ENCODE assay signal across 1 cellular context in genomic region chr9:131799177-131799823, GRCh38.
TF ChIP-seq lines count a peak whose summit lies in the region.

No MANE protein-coding gene starts in this region.

TF ChIP-seq in HepG2, 621 proteins besides CTCF, POLR2A, EP300 and RAD21 (continued from another document and continues in another):
- TF ChIP-seq, protein P1, sequence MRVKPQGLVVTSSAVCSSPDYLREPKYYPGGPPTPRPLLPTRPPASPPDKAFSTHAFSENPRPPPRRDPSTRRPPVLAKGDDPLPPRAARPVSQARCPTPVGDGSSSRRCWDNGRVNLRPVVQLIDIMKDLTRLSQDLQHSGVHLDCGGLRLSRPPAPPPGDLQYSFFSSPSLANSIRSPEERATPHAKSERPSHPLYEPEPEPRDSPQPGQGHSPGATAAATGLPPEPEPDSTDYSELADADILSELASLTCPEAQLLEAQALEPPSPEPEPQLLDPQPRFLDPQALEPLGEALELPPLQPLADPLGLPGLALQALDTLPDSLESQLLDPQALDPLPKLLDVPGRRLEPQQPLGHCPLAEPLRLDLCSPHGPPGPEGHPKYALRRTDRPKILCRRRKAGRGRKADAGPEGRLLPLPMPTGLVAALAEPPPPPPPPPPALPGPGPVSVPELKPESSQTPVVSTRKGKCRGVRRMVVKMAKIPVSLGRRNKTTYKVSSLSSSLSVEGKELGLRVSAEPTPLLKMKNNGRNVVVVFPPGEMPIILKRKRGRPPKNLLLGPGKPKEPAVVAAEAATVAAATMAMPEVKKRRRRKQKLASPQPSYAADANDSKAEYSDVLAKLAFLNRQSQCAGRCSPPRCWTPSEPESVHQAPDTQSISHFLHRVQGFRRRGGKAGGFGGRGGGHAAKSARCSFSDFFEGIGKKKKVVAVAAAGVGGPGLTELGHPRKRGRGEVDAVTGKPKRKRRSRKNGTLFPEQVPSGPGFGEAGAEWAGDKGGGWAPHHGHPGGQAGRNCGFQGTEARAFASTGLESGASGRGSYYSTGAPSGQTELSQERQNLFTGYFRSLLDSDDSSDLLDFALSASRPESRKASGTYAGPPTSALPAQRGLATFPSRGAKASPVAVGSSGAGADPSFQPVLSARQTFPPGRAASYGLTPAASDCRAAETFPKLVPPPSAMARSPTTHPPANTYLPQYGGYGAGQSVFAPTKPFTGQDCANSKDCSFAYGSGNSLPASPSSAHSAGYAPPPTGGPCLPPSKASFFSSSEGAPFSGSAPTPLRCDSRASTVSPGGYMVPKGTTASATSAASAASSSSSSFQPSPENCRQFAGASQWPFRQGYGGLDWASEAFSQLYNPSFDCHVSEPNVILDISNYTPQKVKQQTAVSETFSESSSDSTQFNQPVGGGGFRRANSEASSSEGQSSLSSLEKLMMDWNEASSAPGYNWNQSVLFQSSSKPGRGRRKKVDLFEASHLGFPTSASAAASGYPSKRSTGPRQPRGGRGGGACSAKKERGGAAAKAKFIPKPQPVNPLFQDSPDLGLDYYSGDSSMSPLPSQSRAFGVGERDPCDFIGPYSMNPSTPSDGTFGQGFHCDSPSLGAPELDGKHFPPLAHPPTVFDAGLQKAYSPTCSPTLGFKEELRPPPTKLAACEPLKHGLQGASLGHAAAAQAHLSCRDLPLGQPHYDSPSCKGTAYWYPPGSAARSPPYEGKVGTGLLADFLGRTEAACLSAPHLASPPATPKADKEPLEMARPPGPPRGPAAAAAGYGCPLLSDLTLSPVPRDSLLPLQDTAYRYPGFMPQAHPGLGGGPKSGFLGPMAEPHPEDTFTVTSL (CRISPR knock-in tag; IDR thresholded peaks at IDR 0.05; ENCODE audit: borderline replicate concordance) = no peak
- TF ChIP-seq ZNF484 (CRISPR knock-in tag; IDR thresholded peaks at IDR 0.05; ENCODE audit: borderline replicate concordance, low read depth) (no peak), NR2F1 (CRISPR knock-in tag; IDR thresholded peaks at IDR 0.05) (no peak), SKI (IDR thresholded peaks at IDR 0.05; ENCODE audit: partially characterized antibody) (no peak), TRIM24 (CRISPR knock-in tag; IDR thresholded peaks at IDR 0.05) (no peak), SMAD1 (CRISPR knock-in tag; IDR thresholded peaks at IDR 0.05; ENCODE audit: borderline replicate concordance, low read depth) (no peak), ZNF430 (CRISPR knock-in tag; IDR thresholded peaks at IDR 0.05) (peak; percentile 58; the same call in 1 of the 2 replicates), CREM (IDR thresholded peaks at IDR 0.05) (no peak), CREM (CRISPR knock-in tag; IDR thresholded peaks at IDR 0.05) (no peak), ERF (CRISPR knock-in tag; IDR thresholded peaks at IDR 0.05) (peak; percentile 87), ZNF142 (CRISPR knock-in tag; IDR thresholded peaks at IDR 0.05) (peak; percentile 74; the same call in 1 of the 2 replicates), RFX1 (IDR thresholded peaks at IDR 0.05) (no peak), ZNF317 (CRISPR knock-in tag; IDR thresholded peaks at IDR 0.05) (no peak), EHMT2 (IDR thresholded peaks at IDR 0.05; ENCODE audit: borderline replicate concordance, low read depth, low read length) (peak; percentile 83), CEBPG (CRISPR knock-in tag; IDR thresholded peaks at IDR 0.05) (no peak), PHF20 (CRISPR knock-in tag; IDR thresholded peaks at IDR 0.05) (peak; percentile 40; the same call in 1 of the 2 replicates), ZC3H4 (CRISPR knock-in tag; IDR thresholded peaks at IDR 0.05; ENCODE audit: borderline replicate concordance) (no peak), CREB3 (CRISPR knock-in tag; IDR thresholded peaks at IDR 0.05) (0 out of 2 replicates have a peak, but pooled peaks have one; percentile 68), IKZF1 (IDR thresholded peaks at IDR 0.05) (no peak), ETV6 (CRISPR knock-in tag; conservative IDR thresholded peaks at IDR 0.05) (peak; percentile 92), GABPB1 (CRISPR knock-in tag; IDR thresholded peaks at IDR 0.05) (no peak; the same call in 1 of the 2 replicates), KLF9 (CRISPR knock-in tag; IDR thresholded peaks at IDR 0.05; ENCODE audit: low read depth) (0 out of 2 replicates have a peak, but pooled peaks have one; percentile 43), ZNF30 (CRISPR knock-in tag; IDR thresholded peaks at IDR 0.05) (no peak)
- TF ChIP-seq, protein P2, sequence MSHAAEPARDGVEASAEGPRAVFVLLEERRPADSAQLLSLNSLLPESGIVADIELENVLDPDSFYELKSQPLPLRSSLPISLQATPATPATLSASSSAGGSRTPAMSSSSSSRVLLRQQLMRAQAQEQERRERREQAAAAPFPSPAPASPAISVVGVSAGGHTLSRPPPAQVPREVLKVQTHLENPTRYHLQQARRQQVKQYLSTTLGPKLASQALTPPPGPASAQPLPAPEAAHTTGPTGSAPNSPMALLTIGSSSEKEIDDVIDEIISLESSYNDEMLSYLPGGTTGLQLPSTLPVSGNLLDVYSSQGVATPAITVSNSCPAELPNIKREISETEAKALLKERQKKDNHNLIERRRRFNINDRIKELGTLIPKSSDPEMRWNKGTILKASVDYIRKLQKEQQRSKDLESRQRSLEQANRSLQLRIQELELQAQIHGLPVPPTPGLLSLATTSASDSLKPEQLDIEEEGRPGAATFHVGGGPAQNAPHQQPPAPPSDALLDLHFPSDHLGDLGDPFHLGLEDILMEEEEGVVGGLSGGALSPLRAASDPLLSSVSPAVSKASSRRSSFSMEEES (CRISPR knock-in tag; IDR thresholded peaks at IDR 0.05) = peak; percentile 72
- TF ChIP-seq, protein P3, sequence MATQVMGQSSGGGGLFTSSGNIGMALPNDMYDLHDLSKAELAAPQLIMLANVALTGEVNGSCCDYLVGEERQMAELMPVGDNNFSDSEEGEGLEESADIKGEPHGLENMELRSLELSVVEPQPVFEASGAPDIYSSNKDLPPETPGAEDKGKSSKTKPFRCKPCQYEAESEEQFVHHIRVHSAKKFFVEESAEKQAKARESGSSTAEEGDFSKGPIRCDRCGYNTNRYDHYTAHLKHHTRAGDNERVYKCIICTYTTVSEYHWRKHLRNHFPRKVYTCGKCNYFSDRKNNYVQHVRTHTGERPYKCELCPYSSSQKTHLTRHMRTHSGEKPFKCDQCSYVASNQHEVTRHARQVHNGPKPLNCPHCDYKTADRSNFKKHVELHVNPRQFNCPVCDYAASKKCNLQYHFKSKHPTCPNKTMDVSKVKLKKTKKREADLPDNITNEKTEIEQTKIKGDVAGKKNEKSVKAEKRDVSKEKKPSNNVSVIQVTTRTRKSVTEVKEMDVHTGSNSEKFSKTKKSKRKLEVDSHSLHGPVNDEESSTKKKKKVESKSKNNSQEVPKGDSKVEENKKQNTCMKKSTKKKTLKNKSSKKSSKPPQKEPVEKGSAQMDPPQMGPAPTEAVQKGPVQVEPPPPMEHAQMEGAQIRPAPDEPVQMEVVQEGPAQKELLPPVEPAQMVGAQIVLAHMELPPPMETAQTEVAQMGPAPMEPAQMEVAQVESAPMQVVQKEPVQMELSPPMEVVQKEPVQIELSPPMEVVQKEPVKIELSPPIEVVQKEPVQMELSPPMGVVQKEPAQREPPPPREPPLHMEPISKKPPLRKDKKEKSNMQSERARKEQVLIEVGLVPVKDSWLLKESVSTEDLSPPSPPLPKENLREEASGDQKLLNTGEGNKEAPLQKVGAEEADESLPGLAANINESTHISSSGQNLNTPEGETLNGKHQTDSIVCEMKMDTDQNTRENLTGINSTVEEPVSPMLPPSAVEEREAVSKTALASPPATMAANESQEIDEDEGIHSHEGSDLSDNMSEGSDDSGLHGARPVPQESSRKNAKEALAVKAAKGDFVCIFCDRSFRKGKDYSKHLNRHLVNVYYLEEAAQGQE (IDR thresholded peaks at IDR 0.05; ENCODE audit: borderline replicate concordance in 1 of 2, low read depth in 1 of 2, low read length in 2 of 2) = peak in 1 of 2 experiments; percentile 98
- TF ChIP-seq, protein P4, sequence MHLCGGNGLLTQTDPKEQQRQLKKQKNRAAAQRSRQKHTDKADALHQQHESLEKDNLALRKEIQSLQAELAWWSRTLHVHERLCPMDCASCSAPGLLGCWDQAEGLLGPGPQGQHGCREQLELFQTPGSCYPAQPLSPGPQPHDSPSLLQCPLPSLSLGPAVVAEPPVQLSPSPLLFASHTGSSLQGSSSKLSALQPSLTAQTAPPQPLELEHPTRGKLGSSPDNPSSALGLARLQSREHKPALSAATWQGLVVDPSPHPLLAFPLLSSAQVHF (CRISPR knock-in tag; IDR thresholded peaks at IDR 0.05) = no peak
- TF ChIP-seq, protein P5, sequence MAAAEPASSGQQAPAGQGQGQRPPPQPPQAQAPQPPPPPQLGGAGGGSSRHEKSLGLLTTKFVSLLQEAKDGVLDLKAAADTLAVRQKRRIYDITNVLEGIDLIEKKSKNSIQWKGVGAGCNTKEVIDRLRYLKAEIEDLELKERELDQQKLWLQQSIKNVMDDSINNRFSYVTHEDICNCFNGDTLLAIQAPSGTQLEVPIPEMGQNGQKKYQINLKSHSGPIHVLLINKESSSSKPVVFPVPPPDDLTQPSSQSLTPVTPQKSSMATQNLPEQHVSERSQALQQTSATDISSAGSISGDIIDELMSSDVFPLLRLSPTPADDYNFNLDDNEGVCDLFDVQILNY (CRISPR knock-in tag; conservative IDR thresholded peaks at IDR 0.05) = 0 out of 2 replicates have a peak, but pooled peaks have one; percentile 49
- TF ChIP-seq, protein P6, sequence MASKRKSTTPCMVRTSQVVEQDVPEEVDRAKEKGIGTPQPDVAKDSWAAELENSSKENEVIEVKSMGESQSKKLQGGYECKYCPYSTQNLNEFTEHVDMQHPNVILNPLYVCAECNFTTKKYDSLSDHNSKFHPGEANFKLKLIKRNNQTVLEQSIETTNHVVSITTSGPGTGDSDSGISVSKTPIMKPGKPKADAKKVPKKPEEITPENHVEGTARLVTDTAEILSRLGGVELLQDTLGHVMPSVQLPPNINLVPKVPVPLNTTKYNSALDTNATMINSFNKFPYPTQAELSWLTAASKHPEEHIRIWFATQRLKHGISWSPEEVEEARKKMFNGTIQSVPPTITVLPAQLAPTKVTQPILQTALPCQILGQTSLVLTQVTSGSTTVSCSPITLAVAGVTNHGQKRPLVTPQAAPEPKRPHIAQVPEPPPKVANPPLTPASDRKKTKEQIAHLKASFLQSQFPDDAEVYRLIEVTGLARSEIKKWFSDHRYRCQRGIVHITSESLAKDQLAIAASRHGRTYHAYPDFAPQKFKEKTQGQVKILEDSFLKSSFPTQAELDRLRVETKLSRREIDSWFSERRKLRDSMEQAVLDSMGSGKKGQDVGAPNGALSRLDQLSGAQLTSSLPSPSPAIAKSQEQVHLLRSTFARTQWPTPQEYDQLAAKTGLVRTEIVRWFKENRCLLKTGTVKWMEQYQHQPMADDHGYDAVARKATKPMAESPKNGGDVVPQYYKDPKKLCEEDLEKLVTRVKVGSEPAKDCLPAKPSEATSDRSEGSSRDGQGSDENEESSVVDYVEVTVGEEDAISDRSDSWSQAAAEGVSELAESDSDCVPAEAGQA (IDR thresholded peaks at IDR 0.05; ENCODE audit: low read depth) = no peak
- TF ChIP-seq, protein P6 (CRISPR knock-in tag; IDR thresholded peaks at IDR 0.05; ENCODE audit: borderline replicate concordance) = peak; percentile 95
